1 cellular context compared by ENCODE assay signal in genomic region chr16:83937922-83938875, GRCh38.
TF ChIP-seq lines count a peak whose summit lies in the region.

No MANE protein-coding gene starts in this region.

TF ChIP-seq in HepG2, 621 proteins besides CTCF, POLR2A, EP300 and RAD21 (continued from another document and continues in another):
- TF ChIP-seq ZNF318 (CRISPR knock-in tag; IDR thresholded peaks at IDR 0.05) (no peak), POGK (CRISPR knock-in tag; conservative IDR thresholded peaks at IDR 0.05) (0 out of 2 replicates have a peak, but pooled peaks have one; percentile 40), ZNF18 (CRISPR knock-in tag; IDR thresholded peaks at IDR 0.05; ENCODE audit: insufficient replicate concordance) (no peak), DDIT3 (CRISPR knock-in tag; IDR thresholded peaks at IDR 0.05) (no peak), ZNF230 (CRISPR knock-in tag; IDR thresholded peaks at IDR 0.05) (no peak), RCOR2 (CRISPR knock-in tag; IDR thresholded peaks at IDR 0.05) (peak; percentile 70), GABPA (IDR thresholded peaks at IDR 0.05; ENCODE audit: low read depth, low read length) (no peak), GABPA (CRISPR knock-in tag; IDR thresholded peaks at IDR 0.05; ENCODE audit: low read depth) (no peak), THRA (CRISPR knock-in tag; IDR thresholded peaks at IDR 0.05; ENCODE audit: borderline replicate concordance) (no peak), MAFK (conservative IDR thresholded peaks at IDR 0.05 in 1 of 2, IDR thresholded peaks at IDR 0.05 in 1 of 2; ENCODE audit: low read length in 2 of 2) (no peak), KDM1A (CRISPR knock-in tag; IDR thresholded peaks at IDR 0.05) (peak; percentile 75; the same call in 1 of the 2 replicates), ZNF704 (CRISPR knock-in tag; IDR thresholded peaks at IDR 0.05; ENCODE audit: borderline replicate concordance) (no peak), ZNF605 (CRISPR knock-in tag; IDR thresholded peaks at IDR 0.05) (0 out of 2 replicates have a peak, but pooled peaks have one; percentile 14), ZBTB42 (CRISPR knock-in tag; IDR thresholded peaks at IDR 0.05) (no peak), REL (CRISPR knock-in tag; conservative IDR thresholded peaks at IDR 0.05) (no peak), ZNF816 (CRISPR knock-in tag; IDR thresholded peaks at IDR 0.05; ENCODE audit: borderline replicate concordance) (no peak), ZNF446 (CRISPR knock-in tag; IDR thresholded peaks at IDR 0.05) (no peak), CCAR2 (optimal IDR thresholded peaks at IDR 0.05; ENCODE audit: low read depth, low read length) (no peak), MATR3 (CRISPR knock-in tag; IDR thresholded peaks at IDR 0.05) (no peak), ZNF670 (CRISPR knock-in tag; IDR thresholded peaks at IDR 0.05; ENCODE audit: borderline replicate concordance) (no peak), ZNF687 (CRISPR knock-in tag; IDR thresholded peaks at IDR 0.05) (peak; percentile 65), SAP130 (CRISPR knock-in tag; IDR thresholded peaks at IDR 0.05; ENCODE audit: low read depth) (peak; percentile 64), RXRB (CRISPR knock-in tag; IDR thresholded peaks at IDR 0.05; ENCODE audit: borderline replicate concordance) (peak; percentile 56; the same call in 1 of the 2 replicates), HMGXB4 (CRISPR knock-in tag; IDR thresholded peaks at IDR 0.05; ENCODE audit: borderline replicate concordance in 1 of 2, low read depth in 1 of 2) (no peak), MTERF4 (CRISPR knock-in tag; IDR thresholded peaks at IDR 0.05) (0 out of 2 replicates have a peak, but pooled peaks have one; percentile 27), SAFB2 (CRISPR knock-in tag; IDR thresholded peaks at IDR 0.05; ENCODE audit: borderline replicate concordance, low read depth) (no peak)
